8 cellular contexts compared by ENCODE assay signal in the genomic region with DNA sequence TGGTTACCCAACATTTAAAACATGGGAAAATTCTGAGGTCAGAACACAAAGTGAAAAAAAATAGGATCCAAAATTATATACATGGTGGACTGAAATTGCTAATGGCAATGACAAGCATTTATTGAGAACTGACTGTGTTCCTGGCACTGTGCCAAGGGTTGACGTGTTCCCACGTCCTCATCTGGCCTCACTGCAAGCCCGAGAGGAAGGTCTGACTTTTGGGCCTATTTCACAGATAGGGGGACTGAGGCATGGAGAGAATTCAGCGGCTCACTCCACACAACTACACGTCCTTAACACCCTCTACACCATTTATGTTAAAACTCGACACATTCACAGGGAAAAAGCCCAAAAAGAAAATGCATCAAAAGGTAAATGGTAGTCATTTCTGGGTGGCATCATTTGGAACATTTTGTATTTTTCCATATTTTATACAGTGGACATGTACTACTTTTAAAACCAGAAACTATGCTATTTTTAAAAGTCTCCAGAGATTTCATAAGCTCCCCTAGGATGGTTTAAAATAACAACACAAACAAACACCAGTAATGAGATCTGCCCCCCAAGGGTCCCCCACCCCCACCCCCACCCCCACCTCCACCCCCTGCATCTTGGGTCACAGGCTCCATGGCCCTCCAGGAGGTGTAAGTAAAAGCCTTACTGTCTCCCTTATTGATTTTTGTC. TPM values are rescaled to one million over a fixed set of nuclear protein-coding genes. Genes with fewer than 3 reads are reported as not detected.
DNase-seq lines count a peak whose midpoint lies in the region; ATAC-seq and TF ChIP-seq lines count a peak whose summit lies in the region.

No MANE protein-coding gene starts in this region.

- peaks cover 0 to 32% (median 11%) of the 10 kb centered on the region in 4 donors for H3K4me1 ChIP-seq in right lobe of liver

- no peak overlapping the region for H3K4me3 Mint-ChIP-seq in T-helper 2 cell treated with Interferon-gamma antibody and Interleukin-4, amounts not matched to agents 5 μg/mL and 100 μg/mL, for 36 hours

- TF ChIP-seq POLR2A in right lobe of liver (IDR thresholded peaks at IDR 0.05): no peak

- no peaks in the 10 kb centered on the region for H3K36me3 Mint-ChIP-seq in T-helper 2 cell treated with Interferon-gamma antibody and Interleukin-4, amounts not matched to agents 5 μg/mL and 100 μg/mL, for 36 hours (ENCODE audit: low read depth)

- in situ Hi-C loops in brain microvascular endothelial cell (cut with HindIII; ENCODE audit: low pct_ligation_motif_present, low sequenced_read_pairs): no loop called here

- ATAC-seq in right lobe of liver (peak in 3 of 4 donors; percentile 8 to 33 (median 30)), HG02981 (IDR thresholded peaks at IDR 0.05; ENCODE audit: unreplicated experiment) (no peak), HG02884 (IDR thresholded peaks at IDR 0.05; ENCODE audit: unreplicated experiment) (no peak)

- H3K27me3 ChIP-seq in MG63 (no peaks in the 10 kb centered on the region), brain microvascular endothelial cell (replicated peaks) (no peaks in the 10 kb centered on the region), right lobe of liver (no peaks in the 10 kb centered on the region)

- peaks cover 28% of the 10 kb centered on the region for H3K27me3 Mint-ChIP-seq in T-helper 2 cell treated with Interferon-gamma antibody and Interleukin-4, amounts not matched to agents 5 μg/mL and 100 μg/mL, for 36 hours (ENCODE audit: low read depth)

- WGBS in right lobe of liver (ENCODE audit: insufficient coverage, low coverage, low lambda C conversion rate, missing lambda C conversion rate): 26% methylated on average over 5 of the region's 6 CpGs

- H3K36me3 ChIP-seq in MG63 (no peaks in the 10 kb centered on the region), brain microvascular endothelial cell (replicated peaks) (no peaks in the 10 kb centered on the region), right lobe of liver (no peaks in the 10 kb centered on the region)

- H3K4me1 Mint-ChIP-seq in T-helper 2 cell treated with Interferon-gamma antibody and Interleukin-4, amounts not matched to agents 5 μg/mL and 100 μg/mL, for 36 hours (ENCODE audit: low read depth): no peaks in the 10 kb centered on the region

- H3K4me3 ChIP-seq in AG10803 (ENCODE audit: low read length): no peak overlapping the region
- H3K4me3 ChIP-seq in MG63: no peak overlapping the region
- no peak overlapping the region for H3K4me3 ChIP-seq in brain microvascular endothelial cell (ENCODE audit: low read depth, low read length)
- H3K4me3 ChIP-seq in right lobe of liver: no peak overlapping the region

- no peaks in the 10 kb centered on the region for H3K9me3 ChIP-seq in MG63
- no peaks in the 10 kb centered on the region for H3K9me3 ChIP-seq in right lobe of liver

- no peak for TF ChIP-seq CTCF in AG10803 (conservative IDR thresholded peaks at IDR 0.05; ENCODE audit: low read length)
- TF ChIP-seq CTCF in brain microvascular endothelial cell (IDR thresholded peaks at IDR 0.05; ENCODE audit: low read depth, low read length, missing control alignments): no peak
- no peak for TF ChIP-seq CTCF in right lobe of liver (IDR thresholded peaks at IDR 0.05)

- no peaks in the 10 kb centered on the region for H3K9me3 Mint-ChIP-seq in T-helper 2 cell treated with Interferon-gamma antibody and Interleukin-4, amounts not matched to agents 5 μg/mL and 100 μg/mL, for 36 hours

- peak overlapping the region; percentile 31 for H3K27ac ChIP-seq in brain microvascular endothelial cell
- H3K27ac ChIP-seq in right lobe of liver: peak overlapping the region in 1 of 3 donors; percentile 7

- no peak overlapping the region for H3K27ac Mint-ChIP-seq in T-helper 2 cell treated with Interferon-gamma antibody and Interleukin-4, amounts not matched to agents 5 μg/mL and 100 μg/mL, for 36 hours

- intact Hi-C loops in right lobe of liver (cut with DNase I): no loop called here

- DNase-seq in AG10803 (ENCODE audit: low read depth) (peak; percentile 30), MG63 (peak; percentile 52), brain microvascular endothelial cell (peak; percentile 88), right lobe of liver (peak in 1 of 3 donors; percentile 62), COLO829 (ENCODE audit: low spot score) (no peak)
- DNase-seq in T-helper 2 cell treated with Interferon-gamma antibody and Interleukin-4, amounts not matched to agents 5 μg/mL and 100 μg/mL, for 36 hours (ENCODE audit: low spot score): no peak

RNA-seq across cellular contexts. Expression of gene CLMN, which starts 27.7 kb away (rescaled TPM):
- 0.35 and 1.2 TPM in 2 replicates for total RNA-seq in MG63 (2014; rRNA removed; shearing (Covaris generic); ENCODE audit: low replicate concordance)
- total RNA-seq in right lobe of liver: 10 to 100 TPM; 18.4 to 91.8 (median 47.8) TPM

Comparison
In these comparisons a context has a peak if more than half of its experiments do, and no peak if none do; other contexts are left out.
1. DNase-seq: peak in AG10803 (single experiment), MG63 (single experiment) and brain microvascular endothelial cell (single experiment); none in T-helper 2 cell treated with Interferon-gamma antibody and Interleukin-4, amounts not matched to agents 5 μg/mL and 100 μg/mL, for 36 hours (single experiment) and COLO829 (single experiment).
2. ATAC-seq: peak in right lobe of liver (3 of 4); none in HG02981 (single experiment) and HG02884 (single experiment).